19 cellular contexts compared by ENCODE assay signal in genomic region chr14:97993508-97994019, GRCh38.
DNase-seq lines count a peak whose midpoint lies in the region; ATAC-seq, FAIRE-seq and TF ChIP-seq lines count a peak whose summit lies in the region.
"Had no signal": no experiment of that assay in that cellular context is flagged by ENCODE, and none has a peak within 500 bp of the region (broad histone marks: within the 10 kb centered on the region; RNA-seq: fewer than 3 reads in every experiment).

No MANE protein-coding gene starts in this region.

- 3% methylated on average over 4 of the region's 4 CpGs for WGBS in HepG2 (ENCODE audit: low lambda C conversion rate)
- 45% methylated on average over 4 of the region's 4 CpGs for WGBS in right lobe of liver (ENCODE audit: insufficient coverage, low coverage, low lambda C conversion rate, missing lambda C conversion rate)
- 83 to 87% methylated on average over 4 of the region's 4 CpGs for WGBS in testis, 2 donors

- CTCF ChIA-PET in HepG2 (lab: Yijun Ruan, JAX; ENCODE audit: low intra/inter-chr PET ratio, low total read pairs) = no interaction called here
- CTCF ChIA-PET in activated CD4-positive, alpha-beta memory T cell treated with anti-CD3 and anti-CD28 coated beads, Interleukin-2, amount 10 ng/mL, durations not matched to agents 7 days and 5 days (lab: Charles Lee) = interaction anchor here (0.6 to 1.6 kb wide), 2 partner anchors 15 to 536 kb away, joined by 3 to 8 read pairs; no protein-coding TSS in a partner anchor

- in situ Hi-C loops in HepG2 (cut with HindIII; ENCODE audit: extremely low pct_ligation_motif_present, low pct_unique_long_range_greater_than_20kb) = loop anchor here (25.0 kb wide), 1 partner anchor 1269 kb away; the partner anchor contains the start of gene BCL11B

- DNase-seq in HepG2 (ENCODE audit: low spot score) (no peak), right lobe of liver (no peak), immature natural killer cell (no peak), testis (no peak), putamen (ENCODE audit: low spot score) (no peak)
- no peak for DNase-seq in activated CD4-positive, alpha-beta memory T cell treated with anti-CD3 and anti-CD28 coated beads, Interleukin-2, amount 10 ng/mL, durations not matched to agents 7 days and 5 days
- DNase-seq: colonic mucosa, COR-L47, DMS79 treated with DMSO at 0.1 percent for 48 hours, H7, KBM-7, NCI-H1048, NCI-H2029 treated with DMSO at 0.1 percent for 48 hours, PC-9, SJCRH30, transverse colon had no signal

- ATAC-seq in HepG2 = no peak
- ATAC-seq in right lobe of liver = no peak
- ATAC-seq in GM21423 (IDR thresholded peaks at IDR 0.05; ENCODE audit: unreplicated experiment) = no peak

- no peak overlapping the region for H3K27ac ChIP-seq in HepG2 (ENCODE audit: extremely low read length, insufficient read depth, low read length)
- no peak overlapping the region for H3K27ac ChIP-seq in right lobe of liver
- no peak overlapping the region for H3K27ac ChIP-seq in testis
- H3K27ac ChIP-seq: colonic mucosa, neural progenitor cell, PC-9, SJCRH30, transverse colon had no signal

- peaks cover 95% of the 10 kb centered on the region for H3K9me3 ChIP-seq in HepG2 (ENCODE audit: low read length)
- no peaks in the 10 kb centered on the region for H3K9me3 ChIP-seq in right lobe of liver
- H3K9me3 ChIP-seq in testis = no peaks in the 10 kb centered on the region
- H3K9me3 ChIP-seq: colonic mucosa, SJCRH30, transverse colon had no signal

- H3K27me3 Mint-ChIP-seq in activated CD4-positive, alpha-beta memory T cell treated with anti-CD3 and anti-CD28 coated beads, Interleukin-2, amount 10 ng/mL, durations not matched to agents 7 days and 5 days = no peaks in the 10 kb centered on the region
- H3K27me3 Mint-ChIP-seq in immature natural killer cell (ENCODE audit: low read depth in 3 of 3) = peaks cover 0 to 4% (median 2%) of the 10 kb centered on the region in 3 donors

- TF ChIP-seq RAD21 in HepG2 (CRISPR knock-in tag; IDR thresholded peaks at IDR 0.05) = no peak

- H3K27ac Mint-ChIP-seq in activated CD4-positive, alpha-beta memory T cell treated with anti-CD3 and anti-CD28 coated beads, Interleukin-2, amount 10 ng/mL, durations not matched to agents 7 days and 5 days = peak overlapping the region; percentile 74
- H3K27ac Mint-ChIP-seq in immature natural killer cell = peak overlapping the region; percentile 10 to 83 (median 62)
- H3K27ac Mint-ChIP-seq: brain, neural progenitor cell had no signal

- H3K27me3 ChIP-seq in HepG2 (ENCODE audit: control insufficient read depth in 1 of 2, insufficient read depth in 2 of 2, low read length in 2 of 2) (no peaks in the 10 kb centered on the region), right lobe of liver (no peaks in the 10 kb centered on the region), testis (no peaks in the 10 kb centered on the region)
- H3K27me3 ChIP-seq: colonic mucosa, neural progenitor cell, SJCRH30, transverse colon had no signal

- BruUV-seq in HepG2 (replicated peaks; lab: Mats Ljungman, UMichigan) = no TSS peak

- H4K20me1 ChIP-seq in HepG2 (ENCODE audit: insufficient read depth, low read length) = no peaks in the 10 kb centered on the region

- POLR2A ChIA-PET in HepG2 (lab: Yijun Ruan, JAX) = no interaction called here
- POLR2A ChIA-PET in activated CD4-positive, alpha-beta memory T cell treated with anti-CD3 and anti-CD28 coated beads, Interleukin-2, amount 10 ng/mL, durations not matched to agents 7 days and 5 days (lab: Charles Lee) = interaction anchor here (0.8 to 1.0 kb wide), 3 partner anchors 14 to 17 kb away, joined by 3 to 4 read pairs (median 3); no protein-coding TSS in a partner anchor

- H3K4me2 ChIP-seq in HepG2 (ENCODE audit: low read depth, low read length) = no peak overlapping the region
- H3K4me2 ChIP-seq: neural progenitor cell, PC-9 had no signal

- H3K9ac ChIP-seq in HepG2 (ENCODE audit: insufficient read depth, low read depth, low read length) = no peak overlapping the region
- H3K9ac ChIP-seq: neural progenitor cell had no signal

- no peak overlapping the region for H2AFZ ChIP-seq in HepG2 (ENCODE audit: low read length)
- H2AFZ ChIP-seq: neural progenitor cell, PC-9 had no signal

- H3K79me2 ChIP-seq in HepG2 (ENCODE audit: insufficient read depth, low read length) = no peaks in the 10 kb centered on the region

- H3K4me1 ChIP-seq in HepG2 (ENCODE audit: insufficient read depth, low read length) (no peaks in the 10 kb centered on the region), right lobe of liver (no peaks in the 10 kb centered on the region), testis (no peaks in the 10 kb centered on the region)
- H3K4me1 ChIP-seq: colonic mucosa, neural progenitor cell, SJCRH30, transverse colon had no signal

- no peak for FAIRE-seq in HepG2 (lab: Jason Lieb, UNC)

- no peak overlapping the region for H3K4me3 Mint-ChIP-seq in activated CD4-positive, alpha-beta memory T cell treated with anti-CD3 and anti-CD28 coated beads, Interleukin-2, amount 10 ng/mL, durations not matched to agents 7 days and 5 days
- peak overlapping the region in 2 of 5 donors; percentile 14 to 33 for H3K4me3 Mint-ChIP-seq in immature natural killer cell
- H3K4me3 Mint-ChIP-seq: brain, neural progenitor cell had no signal

- peaks cover 31% of the 10 kb centered on the region for H3K4me1 Mint-ChIP-seq in activated CD4-positive, alpha-beta memory T cell treated with anti-CD3 and anti-CD28 coated beads, Interleukin-2, amount 10 ng/mL, durations not matched to agents 7 days and 5 days
- peaks cover 14 to 23% of the 10 kb centered on the region in 2 donors for H3K4me1 Mint-ChIP-seq in immature natural killer cell
- H3K4me1 Mint-ChIP-seq: brain had no signal

- TF ChIP-seq CTCF in HepG2 (CRISPR knock-in tag; IDR thresholded peaks at IDR 0.05) = no peak
- no peak for TF ChIP-seq CTCF in right lobe of liver (IDR thresholded peaks at IDR 0.05)
- TF ChIP-seq CTCF in testis (IDR thresholded peaks at IDR 0.05) = no peak

- TF ChIP-seq POLR2A in HepG2 (IDR thresholded peaks at IDR 0.05; ENCODE audit: insufficient read depth in 1 of 2, low read depth in 2 of 2, low read length in 2 of 2) (no peak), right lobe of liver (IDR thresholded peaks at IDR 0.05) (no peak), testis (IDR thresholded peaks at IDR 0.05) (no peak)

- H3K9me3 Mint-ChIP-seq in activated CD4-positive, alpha-beta memory T cell treated with anti-CD3 and anti-CD28 coated beads, Interleukin-2, amount 10 ng/mL, durations not matched to agents 7 days and 5 days = no peaks in the 10 kb centered on the region
- H3K9me3 Mint-ChIP-seq in immature natural killer cell = peaks cover 0 to 1% (median 0%) of the 10 kb centered on the region in 6 donors
- H3K9me3 Mint-ChIP-seq: neural progenitor cell had no signal

- H3K36me3 ChIP-seq in HepG2 (replicated peaks in 1 of 2; ENCODE audit: control insufficient read depth in 1 of 2, insufficient read depth in 2 of 2, low read length in 2 of 2) = no peaks in the 10 kb centered on the region
- H3K36me3 ChIP-seq in right lobe of liver = no peaks in the 10 kb centered on the region
- no peaks in the 10 kb centered on the region for H3K36me3 ChIP-seq in testis (ENCODE audit: low read depth, missing control alignments)
- H3K36me3 ChIP-seq: colonic mucosa, neural progenitor cell, SJCRH30, transverse colon had no signal

- intact Hi-C loops in HepG2 (cut with micrococcal nuclease; ENCODE audit: unreplicated experiment) = no loop called here
- intact Hi-C loops in right lobe of liver (cut with DNase I) = no loop called here
- intact Hi-C loops in testis (cut with DNase I; ENCODE audit: low total_unique reads) = no loop called here

- no peak overlapping the region for H3K4me3 ChIP-seq in HepG2 (replicated peaks in 1 of 3; ENCODE audit: insufficient read depth in 1 of 3, low read depth in 2 of 3, low read length in 3 of 3)
- H3K4me3 ChIP-seq in right lobe of liver = no peak overlapping the region
- no peak overlapping the region for H3K4me3 ChIP-seq in testis
- H3K4me3 ChIP-seq: colonic mucosa, neural progenitor cell, PC-9, SJCRH30, transverse colon had no signal

- peaks cover 4% of the 10 kb centered on the region for H3K36me3 Mint-ChIP-seq in activated CD4-positive, alpha-beta memory T cell treated with anti-CD3 and anti-CD28 coated beads, Interleukin-2, amount 10 ng/mL, durations not matched to agents 7 days and 5 days (ENCODE audit: low read depth)
- no peaks in the 10 kb centered on the region for H3K36me3 Mint-ChIP-seq in immature natural killer cell
- H3K36me3 Mint-ChIP-seq: brain, neural progenitor cell had no signal

- TF ChIP-seq EP300 in HepG2 (IDR thresholded peaks at IDR 0.05; ENCODE audit: low read depth in 2 of 2, low read length in 2 of 2) (no peak), HepG2 (CRISPR knock-in tag; IDR thresholded peaks at IDR 0.05; ENCODE audit: borderline replicate concordance) (no peak)

TF ChIP-seq in HepG2, 621 proteins besides CTCF, POLR2A, EP300 and RAD21 (continues in another document):
- no peak for TF ChIP-seq CEBPB (IDR thresholded peaks at IDR 0.05; ENCODE audit: borderline replicate concordance, low read depth, low read length)
- TF ChIP-seq ZGPAT (CRISPR knock-in tag; IDR thresholded peaks at IDR 0.05) = no peak
- peak; percentile 78 for TF ChIP-seq MAFF (IDR thresholded peaks at IDR 0.05; ENCODE audit: low read depth, low read length)
- TF ChIP-seq ZBTB42 (CRISPR knock-in tag; IDR thresholded peaks at IDR 0.05) = no peak
- peak; percentile 80 to 89 for TF ChIP-seq MAFK (conservative IDR thresholded peaks at IDR 0.05 in 1 of 2, IDR thresholded peaks at IDR 0.05 in 1 of 2; ENCODE audit: low read length in 2 of 2)
- no peak for TF ChIP-seq TBX2 (CRISPR knock-in tag; IDR thresholded peaks at IDR 0.05; ENCODE audit: borderline replicate concordance)
- TF ChIP-seq NFYC (CRISPR knock-in tag; IDR thresholded peaks at IDR 0.05) = no peak
- TF ChIP-seq MIXL1 (CRISPR knock-in tag; IDR thresholded peaks at IDR 0.05) = no peak
- no peak for TF ChIP-seq KLF15 (CRISPR knock-in tag; IDR thresholded peaks at IDR 0.05; ENCODE audit: borderline replicate concordance)
